ENCODE assay signal across 8 cellular contexts in the genomic region with DNA sequence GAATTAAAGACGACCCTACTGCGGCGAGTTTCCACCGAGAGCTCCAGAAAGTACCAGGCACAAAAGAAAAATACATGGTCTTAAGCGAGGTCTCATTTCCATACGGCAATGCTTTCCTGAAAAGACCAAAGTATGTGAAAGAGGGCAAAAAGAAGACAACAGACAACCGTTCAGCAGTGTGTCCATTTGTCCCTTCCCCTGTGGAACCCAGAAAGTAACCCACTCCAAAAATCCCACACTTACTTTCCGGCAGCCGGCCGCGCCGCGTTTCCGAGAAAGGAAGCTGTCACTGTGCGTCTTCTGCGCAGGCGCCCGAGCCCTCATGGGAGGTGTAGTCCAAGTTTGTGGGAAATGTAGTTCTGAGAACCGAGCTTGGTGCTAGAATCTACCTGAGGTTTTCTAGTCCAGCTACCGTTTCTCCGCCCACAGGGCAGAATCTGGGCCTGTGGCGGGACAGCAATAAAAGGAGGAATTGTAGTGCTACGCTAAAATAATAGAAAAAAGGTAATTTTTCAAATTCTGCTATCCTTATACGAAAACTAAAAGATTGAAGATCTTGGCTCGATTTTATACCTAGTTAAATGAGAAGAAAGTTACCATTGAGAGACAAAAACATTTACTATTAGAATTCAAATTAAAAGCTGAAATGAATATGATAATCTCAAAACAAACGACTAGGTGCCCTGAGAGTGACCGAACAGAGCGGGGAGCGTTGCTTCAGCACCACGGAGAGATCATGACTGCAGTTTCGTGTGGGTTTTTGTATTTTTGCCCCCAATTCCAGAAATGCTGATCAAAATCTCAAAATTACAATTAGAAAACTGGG. TPM values are rescaled to one million over a fixed set of nuclear protein-coding genes. Genes with fewer than 3 reads are reported as not detected.
A peak's percentile ranks its signal among the peaks of the same experiment; 100 is the strongest.
DNase-seq lines count a peak whose midpoint lies in the region; ATAC-seq and TF ChIP-seq lines count a peak whose summit lies in the region.

A gene with protein sequence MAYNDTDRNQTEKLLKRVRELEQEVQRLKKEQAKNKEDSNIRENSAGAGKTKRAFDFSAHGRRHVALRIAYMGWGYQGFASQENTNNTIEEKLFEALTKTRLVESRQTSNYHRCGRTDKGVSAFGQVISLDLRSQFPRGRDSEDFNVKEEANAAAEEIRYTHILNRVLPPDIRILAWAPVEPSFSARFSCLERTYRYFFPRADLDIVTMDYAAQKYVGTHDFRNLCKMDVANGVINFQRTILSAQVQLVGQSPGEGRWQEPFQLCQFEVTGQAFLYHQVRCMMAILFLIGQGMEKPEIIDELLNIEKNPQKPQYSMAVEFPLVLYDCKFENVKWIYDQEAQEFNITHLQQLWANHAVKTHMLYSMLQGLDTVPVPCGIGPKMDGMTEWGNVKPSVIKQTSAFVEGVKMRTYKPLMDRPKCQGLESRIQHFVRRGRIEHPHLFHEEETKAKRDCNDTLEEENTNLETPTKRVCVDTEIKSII (minus strand): TSS at position 280 of the 826 bp plus-strand sequence. CDS start 6,922 bp downstream, outside the sequence.

- H3K79me2 ChIP-seq in PC-3 (ENCODE audit: low read length): peaks cover 45% of the 10 kb centered on the region

- peak; percentile 96 for ATAC-seq in GM21576 (IDR thresholded peaks at IDR 0.05; ENCODE audit: unreplicated experiment)
- peak; percentile 97 for ATAC-seq in PC-3

- H3K27ac ChIP-seq in PC-3 (ENCODE audit: low read length): peak within 1 kb of the TSS; percentile 42

- H3K36me3 ChIP-seq in PC-3 (ENCODE audit: low read depth, low read length): peaks cover 26% of the 10 kb centered on the region

- peaks cover 12% of the 10 kb centered on the region; the same call in 1 of the 2 replicates for H3K27me3 ChIP-seq in PC-3 (ENCODE audit: low read length)

- CTCF ChIA-PET in PC-3 (lab: Charles Lee): interaction anchor here (0.6 to 0.8 kb wide), 2 partner anchors 16 to 177 kb away, joined by 3 to 4 read pairs; a partner anchor contains a TSS

- TF ChIP-seq RAD21 in Ishikawa (IDR thresholded peaks at IDR 0.05; ENCODE audit: low read depth): no peak

- H4K20me1 ChIP-seq in PC-3 (ENCODE audit: low read length): peaks cover 8% of the 10 kb centered on the region; the same call in 1 of the 2 replicates

- DNase-seq in DMS153 (lab: John Stamatoyannopoulos, UW): peak; percentile 80
- peak; percentile 90 for DNase-seq in PC-3
- peak; percentile 85 for DNase-seq in activated T-cell treated with anti-CD3 and anti-CD28 coated beads for 48 hours (ENCODE audit: low read depth)
- DNase-seq in epithelial cell of proximal tubule (ENCODE audit: low read depth): peak; percentile 35
- DNase-seq in mucosa of gallbladder (ENCODE audit: low spot score): peak; percentile 89
- DNase-seq in stimulated activated CD8-positive, alpha-beta memory T cell treated with anti-CD3 and anti-CD28 coated beads, Interleukin-4, amount 100 ng/mL, for 4 hours (ENCODE audit: low read depth in 2 of 2, low spot score in 1 of 2): peak; percentile 74 to 75

- intact Hi-C loops in PC-3 (cut with micrococcal nuclease): no loop called here

- H3K9me3 ChIP-seq in PC-3 (ENCODE audit: low read length): no peaks in the 10 kb centered on the region

- peak within 1 kb of the TSS; percentile 79 for H2AFZ ChIP-seq in PC-3 (ENCODE audit: low read length)

- no TSS peak for BruUV-seq in PC-3 (replicated peaks; lab: Mats Ljungman, UMichigan)

- peaks cover 7% of the 10 kb centered on the region for H3K4me1 ChIP-seq in PC-3 (ENCODE audit: insufficient read depth, low read length)

- H3K4me3 ChIP-seq in PC-3 (ENCODE audit: low read length) (peak within 1 kb of the TSS; percentile 90), epithelial cell of proximal tubule (ENCODE audit: low read depth, low read length) (peak within 1 kb of the TSS; percentile 73)

- POLR2A ChIA-PET in PC-3 (lab: Charles Lee; ENCODE audit: unreplicated experiment): interaction anchor here (0.5 to 0.9 kb wide), 5 partner anchors 15 to 332 kb away, joined by 3 read pairs; no protein-coding TSS in a partner anchor

- H3K9me2 ChIP-seq in PC-3 (replicated peaks; ENCODE audit: low read length): no peaks in the 10 kb centered on the region

- no peak for TF ChIP-seq EP300 in Ishikawa (IDR thresholded peaks at IDR 0.05; ENCODE audit: borderline replicate concordance)

- H3K9ac ChIP-seq in PC-3 (ENCODE audit: low read length): peak within 1 kb of the TSS; percentile 80

- H3K4me2 ChIP-seq in PC-3 (ENCODE audit: low read length): peak within 1 kb of the TSS; percentile 84

- no peaks in the 10 kb centered on the region for H3F3A ChIP-seq in PC-3 (ENCODE audit: low read length, unreplicated experiment)

- TF ChIP-seq CTCF in PC-3 (conservative IDR thresholded peaks at IDR 0.05; ENCODE audit: low read depth, low read length) (no peak), epithelial cell of proximal tubule (conservative IDR thresholded peaks at IDR 0.05; ENCODE audit: low read depth, low read length) (no peak)

TF ChIP-seq in Ishikawa, 13 proteins besides CTCF, POLR2A, EP300 and RAD21:
- TF ChIP-seq TAF1 (IDR thresholded peaks at IDR 0.05; ENCODE audit: low read depth): peak; percentile 76
- no peak for TF ChIP-seq EGR1 (IDR thresholded peaks at IDR 0.05)
- TF ChIP-seq, protein P1, sequence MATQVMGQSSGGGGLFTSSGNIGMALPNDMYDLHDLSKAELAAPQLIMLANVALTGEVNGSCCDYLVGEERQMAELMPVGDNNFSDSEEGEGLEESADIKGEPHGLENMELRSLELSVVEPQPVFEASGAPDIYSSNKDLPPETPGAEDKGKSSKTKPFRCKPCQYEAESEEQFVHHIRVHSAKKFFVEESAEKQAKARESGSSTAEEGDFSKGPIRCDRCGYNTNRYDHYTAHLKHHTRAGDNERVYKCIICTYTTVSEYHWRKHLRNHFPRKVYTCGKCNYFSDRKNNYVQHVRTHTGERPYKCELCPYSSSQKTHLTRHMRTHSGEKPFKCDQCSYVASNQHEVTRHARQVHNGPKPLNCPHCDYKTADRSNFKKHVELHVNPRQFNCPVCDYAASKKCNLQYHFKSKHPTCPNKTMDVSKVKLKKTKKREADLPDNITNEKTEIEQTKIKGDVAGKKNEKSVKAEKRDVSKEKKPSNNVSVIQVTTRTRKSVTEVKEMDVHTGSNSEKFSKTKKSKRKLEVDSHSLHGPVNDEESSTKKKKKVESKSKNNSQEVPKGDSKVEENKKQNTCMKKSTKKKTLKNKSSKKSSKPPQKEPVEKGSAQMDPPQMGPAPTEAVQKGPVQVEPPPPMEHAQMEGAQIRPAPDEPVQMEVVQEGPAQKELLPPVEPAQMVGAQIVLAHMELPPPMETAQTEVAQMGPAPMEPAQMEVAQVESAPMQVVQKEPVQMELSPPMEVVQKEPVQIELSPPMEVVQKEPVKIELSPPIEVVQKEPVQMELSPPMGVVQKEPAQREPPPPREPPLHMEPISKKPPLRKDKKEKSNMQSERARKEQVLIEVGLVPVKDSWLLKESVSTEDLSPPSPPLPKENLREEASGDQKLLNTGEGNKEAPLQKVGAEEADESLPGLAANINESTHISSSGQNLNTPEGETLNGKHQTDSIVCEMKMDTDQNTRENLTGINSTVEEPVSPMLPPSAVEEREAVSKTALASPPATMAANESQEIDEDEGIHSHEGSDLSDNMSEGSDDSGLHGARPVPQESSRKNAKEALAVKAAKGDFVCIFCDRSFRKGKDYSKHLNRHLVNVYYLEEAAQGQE (IDR thresholded peaks at IDR 0.05; ENCODE audit: low read depth): peak; percentile 85
- TF ChIP-seq FOXM1 (IDR thresholded peaks at IDR 0.05; ENCODE audit: borderline replicate concordance, low read depth): no peak
- TF ChIP-seq CEBPB (IDR thresholded peaks at IDR 0.05): no peak
- TF ChIP-seq, protein P2, sequence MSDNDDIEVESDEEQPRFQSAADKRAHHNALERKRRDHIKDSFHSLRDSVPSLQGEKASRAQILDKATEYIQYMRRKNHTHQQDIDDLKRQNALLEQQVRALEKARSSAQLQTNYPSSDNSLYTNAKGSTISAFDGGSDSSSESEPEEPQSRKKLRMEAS (IDR thresholded peaks at IDR 0.05): peak; percentile 72
- 0 out of 2 replicates have a peak, but pooled peaks have one; percentile 41 for TF ChIP-seq YY1 (IDR thresholded peaks at IDR 0.05; ENCODE audit: low read depth)
- TF ChIP-seq CREB1 (IDR thresholded peaks at IDR 0.05; ENCODE audit: low read depth): peak; percentile 76
- TF ChIP-seq TEAD4 (IDR thresholded peaks at IDR 0.05): no peak
- TF ChIP-seq, protein P3, sequence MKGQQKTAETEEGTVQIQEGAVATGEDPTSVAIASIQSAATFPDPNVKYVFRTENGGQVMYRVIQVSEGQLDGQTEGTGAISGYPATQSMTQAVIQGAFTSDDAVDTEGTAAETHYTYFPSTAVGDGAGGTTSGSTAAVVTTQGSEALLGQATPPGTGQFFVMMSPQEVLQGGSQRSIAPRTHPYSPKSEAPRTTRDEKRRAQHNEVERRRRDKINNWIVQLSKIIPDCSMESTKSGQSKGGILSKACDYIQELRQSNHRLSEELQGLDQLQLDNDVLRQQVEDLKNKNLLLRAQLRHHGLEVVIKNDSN (IDR thresholded peaks at IDR 0.05): no peak
- 0 out of 2 replicates have a peak, but pooled peaks have one; percentile 31 for TF ChIP-seq TCF12 (IDR thresholded peaks at IDR 0.05; ENCODE audit: low read depth)
- no peak for TF ChIP-seq ZBTB7A (IDR thresholded peaks at IDR 0.05; ENCODE audit: low read depth)
- TF ChIP-seq NFIC (IDR thresholded peaks at IDR 0.05): no peak
TF ChIP-seq in Ishikawa: peak in this region for 6.

RNA-seq across cellular contexts. Expression of the gene that starts here (rescaled TPM):
- total RNA-seq in PC-3 (2014; rRNA removed): 10.3 and 26.2 TPM in 2 replicates
- 7.1 and 8.0 TPM in 2 replicates for total RNA-seq in epithelial cell of proximal tubule
- total RNA-seq in mucosa of gallbladder: 7.4 TPM

Comparison
In these comparisons a context has a peak if more than half of its experiments do, and no peak if none do; other contexts are left out.
1. Peak in every context shown above with its lines: DNase-seq, ATAC-seq, H3K4me3 ChIP-seq and H3K27ac ChIP-seq.
2. DNase-seq: peak in every context shown above with its lines; median percentile 90 in PC-3; 89 in mucosa of gallbladder; 85 in activated T-cell treated with anti-CD3 and anti-CD28 coated beads for 48 hours; 80 in DMS153; 74 in stimulated activated CD8-positive, alpha-beta memory T cell treated with anti-CD3 and anti-CD28 coated beads, Interleukin-4, amount 100 ng/mL, for 4 hours; 35 in epithelial cell of proximal tubule.